1 cellular context compared by ENCODE assay signal in the genomic region with DNA sequence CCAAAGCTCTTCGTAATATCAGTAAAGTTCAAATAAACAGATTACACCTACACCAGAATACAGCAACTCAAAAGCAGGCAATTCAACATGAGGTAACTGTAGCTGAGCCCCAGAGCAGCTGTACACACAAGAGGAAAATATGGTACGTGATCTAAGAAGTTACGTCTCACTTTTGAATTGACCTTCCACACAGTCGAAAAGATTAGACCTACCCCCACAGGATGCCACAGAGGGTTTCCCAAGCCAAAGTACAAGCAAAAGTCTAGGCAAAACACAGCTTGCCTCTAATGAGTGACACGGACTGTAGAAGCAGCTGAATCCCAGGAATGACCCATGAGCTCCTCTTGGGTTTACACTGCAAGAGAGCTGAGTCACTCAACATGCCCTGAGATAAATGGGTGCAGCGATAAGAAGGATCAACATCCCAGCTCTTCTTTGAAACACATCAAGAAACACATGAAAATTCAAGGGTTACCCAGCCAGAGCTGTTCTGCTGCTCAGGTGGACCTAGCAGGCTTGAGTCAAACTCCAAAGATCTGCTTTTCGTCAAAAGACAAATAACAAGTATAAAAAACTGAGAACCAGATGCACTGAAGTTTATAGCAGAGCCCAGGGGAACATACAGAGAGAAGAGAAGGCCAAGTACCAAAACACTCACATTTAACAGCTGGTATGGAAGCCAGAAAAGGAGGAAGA.
A peak's percentile ranks its signal among the peaks of the same experiment; 100 is the strongest.
TF ChIP-seq lines count a peak whose summit lies in the region.

No MANE protein-coding gene starts in this region.

TF ChIP-seq in HepG2, 621 proteins besides CTCF, POLR2A, EP300 and RAD21 (continued from another document and continues in another):
- TF ChIP-seq, protein P1, sequence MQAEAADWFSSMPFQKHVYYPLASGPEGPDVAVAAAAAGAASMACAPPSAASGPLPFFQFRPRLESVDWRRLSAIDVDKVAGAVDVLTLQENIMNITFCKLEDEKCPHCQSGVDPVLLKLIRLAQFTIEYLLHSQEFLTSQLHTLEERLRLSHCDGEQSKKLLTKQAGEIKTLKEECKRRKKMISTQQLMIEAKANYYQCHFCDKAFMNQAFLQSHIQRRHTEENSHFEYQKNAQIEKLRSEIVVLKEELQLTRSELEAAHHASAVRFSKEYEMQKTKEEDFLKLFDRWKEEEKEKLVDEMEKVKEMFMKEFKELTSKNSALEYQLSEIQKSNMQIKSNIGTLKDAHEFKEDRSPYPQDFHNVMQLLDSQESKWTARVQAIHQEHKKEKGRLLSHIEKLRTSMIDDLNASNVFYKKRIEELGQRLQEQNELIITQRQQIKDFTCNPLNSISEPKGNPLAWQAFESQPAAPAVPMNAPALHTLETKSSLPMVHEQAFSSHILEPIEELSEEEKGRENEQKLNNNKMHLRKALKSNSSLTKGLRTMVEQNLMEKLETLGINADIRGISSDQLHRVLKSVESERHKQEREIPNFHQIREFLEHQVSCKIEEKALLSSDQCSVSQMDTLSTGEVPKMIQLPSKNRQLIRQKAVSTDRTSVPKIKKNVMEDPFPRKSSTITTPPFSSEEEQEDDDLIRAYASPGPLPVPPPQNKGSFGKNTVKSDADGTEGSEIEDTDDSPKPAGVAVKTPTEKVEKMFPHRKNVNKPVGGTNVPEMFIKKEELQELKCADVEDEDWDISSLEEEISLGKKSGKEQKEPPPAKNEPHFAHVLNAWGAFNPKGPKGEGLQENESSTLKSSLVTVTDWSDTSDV (CRISPR knock-in tag; IDR thresholded peaks at IDR 0.05): no peak
- TF ChIP-seq, protein P2, sequence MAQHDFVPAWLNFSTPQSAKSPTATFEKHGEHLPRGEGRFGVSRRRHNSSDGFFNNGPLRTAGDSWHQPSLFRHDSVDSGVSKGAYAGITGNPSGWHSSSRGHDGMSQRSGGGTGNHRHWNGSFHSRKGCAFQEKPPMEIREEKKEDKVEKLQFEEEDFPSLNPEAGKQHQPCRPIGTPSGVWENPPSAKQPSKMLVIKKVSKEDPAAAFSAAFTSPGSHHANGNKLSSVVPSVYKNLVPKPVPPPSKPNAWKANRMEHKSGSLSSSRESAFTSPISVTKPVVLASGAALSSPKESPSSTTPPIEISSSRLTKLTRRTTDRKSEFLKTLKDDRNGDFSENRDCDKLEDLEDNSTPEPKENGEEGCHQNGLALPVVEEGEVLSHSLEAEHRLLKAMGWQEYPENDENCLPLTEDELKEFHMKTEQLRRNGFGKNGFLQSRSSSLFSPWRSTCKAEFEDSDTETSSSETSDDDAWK (CRISPR knock-in tag; IDR thresholded peaks at IDR 0.05): no peak
- no peak for TF ChIP-seq TRIM24 (CRISPR knock-in tag; IDR thresholded peaks at IDR 0.05)
- TF ChIP-seq, protein P3, sequence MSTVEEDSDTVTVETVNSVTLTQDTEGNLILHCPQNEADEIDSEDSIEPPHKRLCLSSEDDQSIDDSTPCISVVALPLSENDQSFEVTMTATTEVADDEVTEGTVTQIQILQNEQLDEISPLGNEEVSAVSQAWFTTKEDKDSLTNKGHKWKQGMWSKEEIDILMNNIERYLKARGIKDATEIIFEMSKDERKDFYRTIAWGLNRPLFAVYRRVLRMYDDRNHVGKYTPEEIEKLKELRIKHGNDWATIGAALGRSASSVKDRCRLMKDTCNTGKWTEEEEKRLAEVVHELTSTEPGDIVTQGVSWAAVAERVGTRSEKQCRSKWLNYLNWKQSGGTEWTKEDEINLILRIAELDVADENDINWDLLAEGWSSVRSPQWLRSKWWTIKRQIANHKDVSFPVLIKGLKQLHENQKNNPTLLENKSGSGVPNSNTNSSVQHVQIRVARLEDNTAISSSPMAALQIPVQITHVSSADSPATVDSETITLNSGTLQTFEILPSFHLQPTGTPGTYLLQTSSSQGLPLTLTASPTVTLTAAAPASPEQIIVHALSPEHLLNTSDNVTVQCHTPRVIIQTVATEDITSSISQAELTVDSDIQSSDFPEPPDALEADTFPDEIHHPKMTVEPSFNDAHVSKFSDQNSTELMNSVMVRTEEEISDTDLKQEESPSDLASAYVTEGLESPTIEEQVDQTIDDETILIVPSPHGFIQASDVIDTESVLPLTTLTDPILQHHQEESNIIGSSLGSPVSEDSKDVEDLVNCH (CRISPR knock-in tag; IDR thresholded peaks at IDR 0.05): no peak
- peak; percentile 76; the same call in 1 of the 2 replicates for TF ChIP-seq ZNF788 (CRISPR knock-in tag; IDR thresholded peaks at IDR 0.05; ENCODE audit: borderline replicate concordance)
- TF ChIP-seq ZNF367 (CRISPR knock-in tag; IDR thresholded peaks at IDR 0.05; ENCODE audit: borderline replicate concordance): no peak
- TF ChIP-seq JUNB (CRISPR knock-in tag; IDR thresholded peaks at IDR 0.05; ENCODE audit: borderline replicate concordance): peak; percentile 61; the same call in 1 of the 2 replicates
- TF ChIP-seq, protein P4, sequence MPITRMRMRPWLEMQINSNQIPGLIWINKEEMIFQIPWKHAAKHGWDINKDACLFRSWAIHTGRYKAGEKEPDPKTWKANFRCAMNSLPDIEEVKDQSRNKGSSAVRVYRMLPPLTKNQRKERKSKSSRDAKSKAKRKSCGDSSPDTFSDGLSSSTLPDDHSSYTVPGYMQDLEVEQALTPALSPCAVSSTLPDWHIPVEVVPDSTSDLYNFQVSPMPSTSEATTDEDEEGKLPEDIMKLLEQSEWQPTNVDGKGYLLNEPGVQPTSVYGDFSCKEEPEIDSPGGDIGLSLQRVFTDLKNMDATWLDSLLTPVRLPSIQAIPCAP (CRISPR knock-in tag; IDR thresholded peaks at IDR 0.05; ENCODE audit: low read depth): no peak
- TF ChIP-seq ZNF781 (CRISPR knock-in tag; IDR thresholded peaks at IDR 0.05; ENCODE audit: borderline replicate concordance, not compliant biosample characterization): peak; percentile 23
- TF ChIP-seq HNF4G (IDR thresholded peaks at IDR 0.05; ENCODE audit: borderline replicate concordance, low read depth, low read length): peak; percentile 94
- peak; percentile 81; the same call in 1 of the 2 replicates for TF ChIP-seq HNF4G (CRISPR knock-in tag; IDR thresholded peaks at IDR 0.05; ENCODE audit: borderline replicate concordance, low read depth)
- no peak; the same call in 1 of the 2 replicates for TF ChIP-seq PHF8 (CRISPR knock-in tag; IDR thresholded peaks at IDR 0.05)
- TF ChIP-seq, protein P5, sequence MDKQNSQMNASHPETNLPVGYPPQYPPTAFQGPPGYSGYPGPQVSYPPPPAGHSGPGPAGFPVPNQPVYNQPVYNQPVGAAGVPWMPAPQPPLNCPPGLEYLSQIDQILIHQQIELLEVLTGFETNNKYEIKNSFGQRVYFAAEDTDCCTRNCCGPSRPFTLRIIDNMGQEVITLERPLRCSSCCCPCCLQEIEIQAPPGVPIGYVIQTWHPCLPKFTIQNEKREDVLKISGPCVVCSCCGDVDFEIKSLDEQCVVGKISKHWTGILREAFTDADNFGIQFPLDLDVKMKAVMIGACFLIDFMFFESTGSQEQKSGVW (CRISPR knock-in tag; IDR thresholded peaks at IDR 0.05; ENCODE audit: borderline replicate concordance): no peak
- no peak for TF ChIP-seq SMARCE1 (IDR thresholded peaks at IDR 0.05; ENCODE audit: borderline replicate concordance)
- peak; percentile 81 for TF ChIP-seq CBX1 (IDR thresholded peaks at IDR 0.05; ENCODE audit: low read depth)
- no peak for TF ChIP-seq PLRG1 (conservative IDR thresholded peaks at IDR 0.05)
- no peak for TF ChIP-seq ZNF225 (CRISPR knock-in tag; IDR thresholded peaks at IDR 0.05)
- TF ChIP-seq ZBTB38 (CRISPR knock-in tag; IDR thresholded peaks at IDR 0.05): no peak
- TF ChIP-seq ZFP1 (CRISPR knock-in tag; IDR thresholded peaks at IDR 0.05): peak; percentile 58; the same call in 1 of the 2 replicates
- TF ChIP-seq PHF5A (CRISPR knock-in tag; IDR thresholded peaks at IDR 0.05; ENCODE audit: low read depth, unreplicated experiment): peak; percentile 79
- no peak for TF ChIP-seq ZNF552 (CRISPR knock-in tag; IDR thresholded peaks at IDR 0.05; ENCODE audit: borderline replicate concordance)
- no peak for TF ChIP-seq MTF1 (CRISPR knock-in tag; IDR thresholded peaks at IDR 0.05)
- TF ChIP-seq ZNF124 (CRISPR knock-in tag; IDR thresholded peaks at IDR 0.05): peak; percentile 87
- TF ChIP-seq TP53 (CRISPR knock-in tag; conservative IDR thresholded peaks at IDR 0.05): 0 out of 2 replicates have a peak, but pooled peaks have one; percentile 60
- TF ChIP-seq RORA (CRISPR knock-in tag; IDR thresholded peaks at IDR 0.05): 0 out of 2 replicates have a peak, but pooled peaks have one; percentile 43
- TF ChIP-seq ZNF577 (CRISPR knock-in tag; IDR thresholded peaks at IDR 0.05; ENCODE audit: borderline replicate concordance, low read depth): no peak
- TF ChIP-seq PAX8 (CRISPR knock-in tag; IDR thresholded peaks at IDR 0.05; ENCODE audit: borderline replicate concordance): no peak
- TF ChIP-seq, protein P6, sequence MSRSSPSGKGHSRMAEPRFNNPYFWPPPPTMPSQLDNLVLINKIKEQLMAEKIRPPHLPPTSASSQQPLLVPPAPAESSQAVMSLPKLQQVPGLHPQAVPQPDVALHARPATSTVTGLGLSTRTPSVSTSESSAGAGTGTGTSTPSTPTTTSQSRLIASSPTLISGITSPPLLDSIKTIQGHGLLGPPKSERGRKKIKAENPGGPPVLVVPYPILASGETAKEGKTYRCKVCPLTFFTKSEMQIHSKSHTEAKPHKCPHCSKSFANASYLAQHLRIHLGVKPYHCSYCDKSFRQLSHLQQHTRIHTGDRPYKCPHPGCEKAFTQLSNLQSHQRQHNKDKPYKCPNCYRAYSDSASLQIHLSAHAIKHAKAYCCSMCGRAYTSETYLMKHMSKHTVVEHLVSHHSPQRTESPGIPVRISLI (CRISPR knock-in tag; IDR thresholded peaks at IDR 0.05; ENCODE audit: borderline replicate concordance): peak; percentile 47; the same call in 1 of the 2 replicates
- TF ChIP-seq, protein P7, sequence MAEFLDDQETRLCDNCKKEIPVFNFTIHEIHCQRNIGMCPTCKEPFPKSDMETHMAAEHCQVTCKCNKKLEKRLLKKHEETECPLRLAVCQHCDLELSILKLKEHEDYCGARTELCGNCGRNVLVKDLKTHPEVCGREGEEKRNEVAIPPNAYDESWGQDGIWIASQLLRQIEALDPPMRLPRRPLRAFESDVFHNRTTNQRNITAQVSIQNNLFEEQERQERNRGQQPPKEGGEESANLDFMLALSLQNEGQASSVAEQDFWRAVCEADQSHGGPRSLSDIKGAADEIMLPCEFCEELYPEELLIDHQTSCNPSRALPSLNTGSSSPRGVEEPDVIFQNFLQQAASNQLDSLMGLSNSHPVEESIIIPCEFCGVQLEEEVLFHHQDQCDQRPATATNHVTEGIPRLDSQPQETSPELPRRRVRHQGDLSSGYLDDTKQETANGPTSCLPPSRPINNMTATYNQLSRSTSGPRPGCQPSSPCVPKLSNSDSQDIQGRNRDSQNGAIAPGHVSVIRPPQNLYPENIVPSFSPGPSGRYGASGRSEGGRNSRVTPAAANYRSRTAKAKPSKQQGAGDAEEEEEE (CRISPR knock-in tag; IDR thresholded peaks at IDR 0.05; ENCODE audit: borderline replicate concordance): no peak
- no peak for TF ChIP-seq ZNF652 (CRISPR knock-in tag; IDR thresholded peaks at IDR 0.05; ENCODE audit: borderline replicate concordance, low read depth)
- no peak for TF ChIP-seq BRCA1 (CRISPR knock-in tag; IDR thresholded peaks at IDR 0.05)
- no peak for TF ChIP-seq ARNTL (CRISPR knock-in tag; IDR thresholded peaks at IDR 0.05)
- no peak for TF ChIP-seq HES4 (CRISPR knock-in tag; IDR thresholded peaks at IDR 0.05; ENCODE audit: borderline replicate concordance)
- TF ChIP-seq PPARG (CRISPR knock-in tag; conservative IDR thresholded peaks at IDR 0.05): peak; percentile 98
- no peak for TF ChIP-seq KLF13 (CRISPR knock-in tag; IDR thresholded peaks at IDR 0.05)
- TF ChIP-seq ZNF563 (CRISPR knock-in tag; IDR thresholded peaks at IDR 0.05): no peak
- peak; percentile 62; the same call in 1 of the 2 replicates for TF ChIP-seq TCF7 (IDR thresholded peaks at IDR 0.05; ENCODE audit: low read depth)
- TF ChIP-seq TEAD2 (CRISPR knock-in tag; IDR thresholded peaks at IDR 0.05): no peak
- TF ChIP-seq, protein P8, sequence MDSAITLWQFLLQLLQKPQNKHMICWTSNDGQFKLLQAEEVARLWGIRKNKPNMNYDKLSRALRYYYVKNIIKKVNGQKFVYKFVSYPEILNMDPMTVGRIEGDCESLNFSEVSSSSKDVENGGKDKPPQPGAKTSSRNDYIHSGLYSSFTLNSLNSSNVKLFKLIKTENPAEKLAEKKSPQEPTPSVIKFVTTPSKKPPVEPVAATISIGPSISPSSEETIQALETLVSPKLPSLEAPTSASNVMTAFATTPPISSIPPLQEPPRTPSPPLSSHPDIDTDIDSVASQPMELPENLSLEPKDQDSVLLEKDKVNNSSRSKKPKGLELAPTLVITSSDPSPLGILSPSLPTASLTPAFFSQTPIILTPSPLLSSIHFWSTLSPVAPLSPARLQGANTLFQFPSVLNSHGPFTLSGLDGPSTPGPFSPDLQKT (CRISPR knock-in tag; IDR thresholded peaks at IDR 0.05; ENCODE audit: borderline replicate concordance): no peak
- TF ChIP-seq ZNF558 (CRISPR knock-in tag; IDR thresholded peaks at IDR 0.05; ENCODE audit: borderline replicate concordance): 0 out of 2 replicates have a peak, but pooled peaks have one; percentile 25
- TF ChIP-seq, protein P9, sequence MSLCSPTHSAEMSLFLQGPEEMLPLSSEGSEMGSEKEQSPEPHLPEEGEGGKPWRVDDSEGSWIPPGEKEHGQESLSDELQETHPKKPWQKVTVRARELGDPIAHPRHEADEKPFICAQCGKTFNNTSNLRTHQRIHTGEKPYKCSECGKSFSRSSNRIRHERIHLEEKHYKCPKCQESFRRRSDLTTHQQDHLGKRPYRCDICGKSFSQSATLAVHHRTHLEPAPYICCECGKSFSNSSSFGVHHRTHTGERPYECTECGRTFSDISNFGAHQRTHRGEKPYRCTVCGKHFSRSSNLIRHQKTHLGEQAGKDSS (CRISPR knock-in tag; IDR thresholded peaks at IDR 0.05; ENCODE audit: borderline replicate concordance, low read depth): no peak; the same call in 1 of the 2 replicates
- TF ChIP-seq ZNF484 (CRISPR knock-in tag; IDR thresholded peaks at IDR 0.05; ENCODE audit: borderline replicate concordance, low read depth): no peak
- TF ChIP-seq ZNF296 (CRISPR knock-in tag; conservative IDR thresholded peaks at IDR 0.05): no peak
- TF ChIP-seq ZNF180 (CRISPR knock-in tag; IDR thresholded peaks at IDR 0.05; ENCODE audit: borderline replicate concordance, low read depth): no peak
- TF ChIP-seq CENPT (CRISPR knock-in tag; IDR thresholded peaks at IDR 0.05; ENCODE audit: low read depth): no peak
- TF ChIP-seq ZNF33A (CRISPR knock-in tag; IDR thresholded peaks at IDR 0.05; ENCODE audit: borderline replicate concordance): no peak
- TF ChIP-seq, protein P10, sequence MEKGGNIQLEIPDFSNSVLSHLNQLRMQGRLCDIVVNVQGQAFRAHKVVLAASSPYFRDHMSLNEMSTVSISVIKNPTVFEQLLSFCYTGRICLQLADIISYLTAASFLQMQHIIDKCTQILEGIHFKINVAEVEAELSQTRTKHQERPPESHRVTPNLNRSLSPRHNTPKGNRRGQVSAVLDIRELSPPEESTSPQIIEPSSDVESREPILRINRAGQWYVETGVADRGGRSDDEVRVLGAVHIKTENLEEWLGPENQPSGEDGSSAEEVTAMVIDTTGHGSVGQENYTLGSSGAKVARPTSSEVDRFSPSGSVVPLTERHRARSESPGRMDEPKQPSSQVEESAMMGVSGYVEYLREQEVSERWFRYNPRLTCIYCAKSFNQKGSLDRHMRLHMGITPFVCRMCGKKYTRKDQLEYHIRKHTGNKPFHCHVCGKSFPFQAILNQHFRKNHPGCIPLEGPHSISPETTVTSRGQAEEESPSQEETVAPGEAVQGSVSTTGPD (CRISPR knock-in tag; IDR thresholded peaks at IDR 0.05): no peak; the same call in 1 of the 2 replicates
- TF ChIP-seq SIN3A (IDR thresholded peaks at IDR 0.05; ENCODE audit: borderline replicate concordance, low read depth, low read length): peak; percentile 70; the same call in 1 of the 2 replicates
- no peak for TF ChIP-seq ZBTB42 (CRISPR knock-in tag; IDR thresholded peaks at IDR 0.05)
- no peak for TF ChIP-seq ZNF749 (CRISPR knock-in tag; IDR thresholded peaks at IDR 0.05; ENCODE audit: borderline replicate concordance)
- peak; percentile 44 for TF ChIP-seq POGZ (CRISPR knock-in tag; IDR thresholded peaks at IDR 0.05)
- peak; percentile 76; the same call in 1 of the 2 replicates for TF ChIP-seq ZNF556 (CRISPR knock-in tag; IDR thresholded peaks at IDR 0.05; ENCODE audit: borderline replicate concordance)
